Comparison of ENCODE assay signal across 7 cellular contexts in the genomic region with DNA sequence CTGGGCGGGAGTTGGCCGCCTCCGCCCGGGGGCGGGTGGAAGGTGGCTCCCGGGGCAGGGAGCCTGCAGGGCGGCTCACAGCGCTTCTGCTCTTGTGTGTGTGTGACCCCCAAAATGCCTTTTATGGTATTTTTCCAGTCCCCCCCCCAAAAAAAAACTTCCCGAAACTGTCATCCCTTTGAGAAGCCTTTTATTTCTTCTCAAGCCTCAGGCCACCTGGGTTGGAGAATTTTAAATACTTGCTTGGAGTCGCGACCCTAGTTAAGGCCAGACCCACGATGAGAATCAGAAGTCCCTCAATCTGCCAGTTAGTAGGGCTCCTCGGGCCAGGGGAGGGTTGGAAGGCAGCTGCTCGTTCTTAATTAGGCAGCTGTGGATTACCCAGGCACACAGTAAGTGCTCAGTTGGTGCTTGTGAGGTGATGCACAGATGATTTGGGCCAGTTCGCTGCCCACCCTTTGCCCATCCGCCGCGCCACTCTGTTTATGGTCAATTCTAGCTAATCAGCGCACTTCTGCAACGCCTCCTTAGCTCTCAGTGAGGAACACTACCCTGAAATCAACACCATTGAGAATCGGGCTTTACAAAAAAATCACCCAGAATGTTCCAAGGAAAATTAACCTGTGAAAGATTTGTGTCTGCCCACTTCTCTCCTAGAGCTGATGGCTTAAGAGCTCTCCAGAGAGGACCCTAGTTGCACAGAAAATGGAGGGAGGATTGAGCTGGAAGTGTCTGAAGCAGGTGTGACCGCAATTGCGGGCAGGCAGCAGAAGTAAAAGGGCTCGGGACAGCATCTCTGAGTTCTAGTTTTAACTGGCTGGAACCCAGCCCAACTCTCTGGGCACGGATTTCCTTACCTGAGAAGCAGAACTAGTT. TPM values are rescaled to one million over a fixed set of nuclear protein-coding genes. Genes with fewer than 3 reads are reported as not detected.
A peak's percentile ranks its signal among the peaks of the same experiment; 100 is the strongest.
DNase-seq lines count a peak whose midpoint lies in the region; ATAC-seq and TF ChIP-seq lines count a peak whose summit lies in the region.

No MANE protein-coding gene starts in this region.

- no peaks in the 10 kb centered on the region for H4K20me1 ChIP-seq in Karpas-422 (ENCODE audit: insufficient read depth, low read depth, low read length)

- H3K27ac ChIP-seq in Karpas-422 (ENCODE audit: low read length) (peak overlapping the region; percentile 73), left lung (no peak overlapping the region), thoracic aorta (no peak overlapping the region), RWPE1 (no peak overlapping the region)

- in situ Hi-C loops in GM13977 (cut with MboI; ENCODE audit: low pct_unique_long_range_greater_than_20kb, low sequenced_read_pairs, unreplicated experiment) = no loop called here
- in situ Hi-C loops in astrocyte of the spinal cord (cut with HindIII; ENCODE audit: low sequenced_read_pairs) = no loop called here

- intact Hi-C loops in left lung (cut with DNase I) = no loop called here

- DNase-seq in GM13977 (ENCODE audit: low spot score) (peak; percentile 48), Karpas-422 (peak; percentile 58), astrocyte of the spinal cord (ENCODE audit: low read depth, low spot score) (no peak), left lung (no peak), thoracic aorta (ENCODE audit: low spot score) (no peak), RWPE1 (ENCODE audit: low spot score) (no peak), NCI-H2029 treated with DMSO at 0.1 percent for 48 hours (lab: John Stamatoyannopoulos, UW) (no peak)

- H3K9me3 ChIP-seq in Karpas-422 (ENCODE audit: low read length) (no peaks in the 10 kb centered on the region), left lung (no peaks in the 10 kb centered on the region), thoracic aorta (no peaks in the 10 kb centered on the region)

- ATAC-seq in left lung (peak; percentile 5), thoracic aorta (ENCODE audit: insufficient number of reproducible peaks, low FRiP score, low read depth) (no peak)

- H3K4me2 ChIP-seq in Karpas-422 (ENCODE audit: low read depth, low read length, poor library complexity, severe bottlenecking) = peak overlapping the region; percentile 83

- peak overlapping the region; percentile 73 for H3K9ac ChIP-seq in Karpas-422 (ENCODE audit: low read length)

- peaks cover 53% of the 10 kb centered on the region for H3K4me1 ChIP-seq in Karpas-422 (ENCODE audit: low read length)
- peaks cover 8 to 25% of the 10 kb centered on the region in 2 donors for H3K4me1 ChIP-seq in left lung
- peaks cover 6 to 18% of the 10 kb centered on the region in 2 donors for H3K4me1 ChIP-seq in thoracic aorta (ENCODE audit: control insufficient read depth in 1 of 2, low read depth in 2 of 2)

- no peak for TF ChIP-seq CTCF in GM13977 (IDR thresholded peaks at IDR 0.05; ENCODE audit: extremely low read depth, insufficient read depth, missing control alignments)
- no peak for TF ChIP-seq CTCF in astrocyte of the spinal cord (IDR thresholded peaks at IDR 0.05; ENCODE audit: low read depth, low read length)
- TF ChIP-seq CTCF in left lung (IDR thresholded peaks at IDR 0.05) = no peak
- no peak for TF ChIP-seq CTCF in thoracic aorta (IDR thresholded peaks at IDR 0.05)
- no peak for TF ChIP-seq CTCF in RWPE1 (conservative IDR thresholded peaks at IDR 0.05; ENCODE audit: low read depth)

- H3K27me3 ChIP-seq in Karpas-422 (ENCODE audit: low read length) (no peaks in the 10 kb centered on the region), left lung (peaks cover 0 to 54% of the 10 kb centered on the region in 2 donors), thoracic aorta (replicated peaks; ENCODE audit: insufficient read depth) (no peaks in the 10 kb centered on the region)

- CTCF ChIA-PET in RWPE1 (lab: Yijun Ruan, JAX) = interaction anchor here (0.7 to 3.7 kb wide), 4 partner anchors 14 to 317 kb away, joined by 3 to 33 read pairs (median 4); no protein-coding TSS in a partner anchor

- H3K4me3 ChIP-seq in Karpas-422 (ENCODE audit: low read length) = peak overlapping the region; percentile 67
- peak overlapping the region; percentile 71 for H3K4me3 ChIP-seq in astrocyte of the spinal cord (ENCODE audit: low read depth, low read length)
- peak overlapping the region; percentile 62 to 76 for H3K4me3 ChIP-seq in left lung
- peak overlapping the region; percentile 90 for H3K4me3 ChIP-seq in thoracic aorta

- H3K9me2 ChIP-seq in Karpas-422 (replicated peaks; ENCODE audit: insufficient read depth, low read length) = no peaks in the 10 kb centered on the region

- peak overlapping the region; percentile 78 for H2AFZ ChIP-seq in Karpas-422 (ENCODE audit: low read length)

- H3K36me3 ChIP-seq in Karpas-422 (ENCODE audit: insufficient read depth, low read length) = no peaks in the 10 kb centered on the region
- no peaks in the 10 kb centered on the region for H3K36me3 ChIP-seq in left lung
- H3K36me3 ChIP-seq in thoracic aorta = no peaks in the 10 kb centered on the region

- H3K79me2 ChIP-seq in Karpas-422 (ENCODE audit: low read length) = no peaks in the 10 kb centered on the region

- POLR2A ChIA-PET in RWPE1 (lab: Yijun Ruan, JAX; ENCODE audit: low non-redundant PET) = no interaction called here

RNA-seq across cellular contexts. Expression of a gene that starts 0.6 kb away (rescaled TPM):
- 14.0 and 14.9 TPM in 2 replicates for total RNA-seq in Karpas-422 (2014; rRNA removed; shearing (Covaris generic); ENCODE audit: low replicate concordance)
- total RNA-seq in left lung (10 to 100 TPM; 12.5 to 30.0 TPM), thoracic aorta (10 to 100 TPM in 1 of 2 donors, 1 to 10 TPM in 1; 7.3 to 18.5 TPM)

Comparison
In these comparisons a context has a peak if more than half of its experiments do, and no peak if none do; other contexts are left out.
1. DNase-seq: peak in GM13977 (single experiment) and Karpas-422 (single experiment); none in astrocyte of the spinal cord (single experiment), left lung (0 of 2), thoracic aorta (single experiment), RWPE1 (single experiment) and NCI-H2029 treated with DMSO at 0.1 percent for 48 hours (single experiment).
2. Peak in every context shown above with its lines, with median percentiles within 50 percentile points of each other: H3K4me3 ChIP-seq.